8 cellular contexts compared by ENCODE assay signal in genomic region chr9:116686693-116687073, GRCh38. TPM values are rescaled to one million over a fixed set of nuclear protein-coding genes. Genes with fewer than 3 reads are reported as not detected.
DNase-seq lines count a peak whose midpoint lies in the region; ATAC-seq and TF ChIP-seq lines count a peak whose summit lies in the region.

No MANE protein-coding gene starts in this region.

- 0 out of 2 replicates have a peak, but pooled peaks cover 4% of the 10 kb centered on the region for H3K36me3 ChIP-seq in SK-N-MC (ENCODE audit: insufficient read depth, low read length)
- no peaks in the 10 kb centered on the region for H3K36me3 ChIP-seq in psoas muscle (ENCODE audit: insufficient read depth in 1 of 2, low read depth in 1 of 2)

- TF ChIP-seq CTCF in fibroblast of the aortic adventitia (IDR thresholded peaks at IDR 0.05; ENCODE audit: insufficient read depth, low read length) (no peak), psoas muscle (IDR thresholded peaks at IDR 0.05) (no peak)

- H3K4me1 ChIP-seq in psoas muscle = peaks cover 33% of the 10 kb centered on the region

- ATAC-seq in GM18520 (IDR thresholded peaks at IDR 0.05; ENCODE audit: unreplicated experiment) (peak; percentile 12), HG02759 (IDR thresholded peaks at IDR 0.05; ENCODE audit: unreplicated experiment) (peak; percentile 47), psoas muscle (peak; percentile 45 to 58 (median 48))

- no peaks in the 10 kb centered on the region for H3K27me3 ChIP-seq in psoas muscle (ENCODE audit: insufficient read depth in 3 of 3, low read length in 2 of 3)

- DNase-seq in SK-N-MC (ENCODE audit: low read depth, low spot score) (no peak), fibroblast of the aortic adventitia (ENCODE audit: low read depth) (no peak), psoas muscle (peak; percentile 5 to 39), foreskin melanocyte (no peak), cortex of kidney (lab: John Stamatoyannopoulos, UW) (no peak)
- DNase-seq in activated CD4-positive, CD25-positive, alpha-beta regulatory T cell treated with anti-CD3 and anti-CD28 coated beads, Interleukin-2, amount 50 U/mL, for 72 hours = no peak

- H3K27ac ChIP-seq in SK-N-MC (no peak overlapping the region), psoas muscle (peak overlapping the region; percentile 92)

- H3K9ac ChIP-seq in SK-N-MC (ENCODE audit: insufficient read length) = peak overlapping the region; percentile 87

- 5 to 11% (median 7%) methylated on average over 7 of the region's 7 CpGs for WGBS in psoas muscle, 3 donors

- H3K9me3 ChIP-seq in SK-N-MC (ENCODE audit: low read depth, low read length) (no peaks in the 10 kb centered on the region), psoas muscle (no peaks in the 10 kb centered on the region)

- peak overlapping the region; percentile 84 for H3K4me3 ChIP-seq in SK-N-MC
- H3K4me3 ChIP-seq in fibroblast of the aortic adventitia (ENCODE audit: low read depth, low read length) = peak overlapping the region; percentile 86
- H3K4me3 ChIP-seq in psoas muscle = peak overlapping the region; percentile 74

- intact Hi-C loops in psoas muscle (cut with DNase I) = no loop called here

RNA-seq across cellular contexts. Expression of gene TRIM32, which starts 0.4 kb away (rescaled TPM):
- 31.5 and 33.5 TPM in 2 replicates for total RNA-seq in fibroblast of the aortic adventitia (ENCODE audit: low replicate concordance)
- total RNA-seq in psoas muscle = 10 to 100 TPM; 15.3 to 47.4 (median 22.3) TPM
- 10 to 100 TPM in 1 of 3 donors, 1 to 10 TPM in 2; 6.1 to 11.7 (median 9.0) TPM for polyA plus RNA-seq in psoas muscle

Comparison
In these comparisons a context has a peak if more than half of its experiments do, and no peak if none do; other contexts are left out.
1. DNase-seq: peak in psoas muscle (2 of 2); none in SK-N-MC (single experiment), fibroblast of the aortic adventitia (single experiment), foreskin melanocyte (single experiment), cortex of kidney (single experiment) and activated CD4-positive, CD25-positive, alpha-beta regulatory T cell treated with anti-CD3 and anti-CD28 coated beads, Interleukin-2, amount 50 U/mL, for 72 hours (single experiment).
2. Peak in every context shown above with its lines, with median percentiles within 50 percentile points of each other: ATAC-seq and H3K4me3 ChIP-seq.